21 cellular contexts compared by ENCODE assay signal in genomic region chr10:20988357-20988983, GRCh38.
"Had no signal": no experiment of that assay in that cellular context is flagged by ENCODE, and none has a peak within 500 bp of the region (broad histone marks: within the 10 kb centered on the region; RNA-seq: fewer than 3 reads in every experiment).

No MANE protein-coding gene starts in this region.

- H3K36me3 ChIP-seq: heart right ventricle, left ventricle myocardium inferior, tibial nerve had no signal

- H3K27ac ChIP-seq: heart right ventricle, left ventricle myocardium inferior, skin epidermis, tibial nerve had no signal

- DNase-seq: activated B cell treated with CpG ODN at 0.5 μM for 24 hours; activated CD4-positive, alpha-beta T cell treated with anti-CD3 and anti-CD28 coated beads for 36 hours; activated CD4-positive, alpha-beta T cell treated with anti-CD3 and anti-CD28 coated beads, Interleukin-2, amount 50 U/mL, for 48 hours; activated CD8-positive, alpha-beta memory T cell treated with anti-CD3 and anti-CD28 coated beads, Interleukin-2, amount 50 U/mL, for 48 hours; activated naive CD4-positive, alpha-beta T cell treated with Interleukin-2 at 50 U/mL for 16 hours; activated naive CD8-positive, alpha-beta T cell treated with anti-CD3 and anti-CD28 coated beads for 36 hours; activated T-cell treated with anti-CD3 and anti-CD28 coated beads, Interleukin-2, amount 50 U/mL, for 48 hours; cerebellar nuclear complex; cortex of kidney; heart right ventricle; kidney; left ventricle myocardium inferior; stimulated activated CD4-positive, alpha-beta T cell treated with anti-CD3 and anti-CD28 coated beads, Interleukin-1b, Interleukin-23, amount 100 ng/mL, for 48 hours; stimulated activated naive CD8-positive, alpha-beta T cell treated with anti-CD3 and anti-CD28 coated beads, Interleukin-15, amount 100 ng/mL, for 72 hours; T1000 had no signal

- H3K27me3 Mint-ChIP-seq: activated naive CD8-positive, alpha-beta T cell treated with anti-CD3 and anti-CD28 coated beads for 36 hours; progenitor cell of endocrine pancreas; stimulated activated naive CD8-positive, alpha-beta T cell treated with anti-CD3 and anti-CD28 coated beads, Interleukin-15, amount 100 ng/mL, for 72 hours had no signal

- H3K4me1 Mint-ChIP-seq: activated B cell treated with CpG ODN at 0.5 μM for 24 hours; activated CD4-positive, alpha-beta T cell treated with anti-CD3 and anti-CD28 coated beads for 36 hours; activated naive CD8-positive, alpha-beta T cell treated with anti-CD3 and anti-CD28 coated beads for 36 hours; memory B cell; stimulated activated naive CD8-positive, alpha-beta T cell treated with anti-CD3 and anti-CD28 coated beads, Interleukin-15, amount 100 ng/mL, for 72 hours had no signal

- H3K36me3 Mint-ChIP-seq: activated naive CD8-positive, alpha-beta T cell treated with anti-CD3 and anti-CD28 coated beads for 36 hours; memory B cell; natural killer cell treated with Interleukin-12 subunit alpha and Interleukin-12 subunit beta and Interleukin-15 and Interleukin-18, amount 100 ng/mL, for 72 hours had no signal

- H3K9me3 ChIP-seq: left ventricle myocardium inferior had no signal

- H3K27ac Mint-ChIP-seq: activated B cell treated with CpG ODN at 0.5 μM for 24 hours; activated CD4-positive, alpha-beta T cell treated with anti-CD3 and anti-CD28 coated beads for 36 hours; activated naive CD8-positive, alpha-beta T cell treated with anti-CD3 and anti-CD28 coated beads for 36 hours; memory B cell; natural killer cell treated with Interleukin-12 subunit alpha and Interleukin-12 subunit beta and Interleukin-15 and Interleukin-18, amount 100 ng/mL, for 72 hours; progenitor cell of endocrine pancreas; stimulated activated naive CD8-positive, alpha-beta T cell treated with anti-CD3 and anti-CD28 coated beads, Interleukin-15, amount 100 ng/mL, for 72 hours; T-helper 1 cell treated with Interleukin-12 subunit alpha and Interleukin-12 subunit beta and Interleukin-4 antibody, amounts not matched to agents 30 μg/mL and 1 μg/mL, for 36 hours had no signal

- H3K4me1 ChIP-seq: left ventricle myocardium inferior, tibial nerve had no signal

- H3K4me3 Mint-ChIP-seq: activated B cell treated with CpG ODN at 0.5 μM for 24 hours; activated CD4-positive, alpha-beta T cell treated with anti-CD3 and anti-CD28 coated beads for 36 hours; activated naive CD8-positive, alpha-beta T cell treated with anti-CD3 and anti-CD28 coated beads for 36 hours; memory B cell; natural killer cell treated with Interleukin-12 subunit alpha and Interleukin-12 subunit beta and Interleukin-15 and Interleukin-18, amount 100 ng/mL, for 72 hours; stimulated activated naive CD8-positive, alpha-beta T cell treated with anti-CD3 and anti-CD28 coated beads, Interleukin-15, amount 100 ng/mL, for 72 hours; T-helper 1 cell treated with Interleukin-12 subunit alpha and Interleukin-12 subunit beta and Interleukin-4 antibody, amounts not matched to agents 30 μg/mL and 1 μg/mL, for 36 hours had no signal

- ATAC-seq: activated CD4-positive, alpha-beta T cell treated with anti-CD3 and anti-CD28 coated beads for 36 hours; natural killer cell treated with Interleukin-12 subunit alpha and Interleukin-12 subunit beta and Interleukin-15 and Interleukin-18, amount 100 ng/mL, for 72 hours; stimulated activated naive CD8-positive, alpha-beta T cell treated with anti-CD3 and anti-CD28 coated beads, Interleukin-15, amount 100 ng/mL, for 72 hours had no signal

- H3K27me3 ChIP-seq: heart right ventricle, tibial nerve had no signal

- H3K4me3 ChIP-seq: heart right ventricle, left ventricle myocardium inferior, skin epidermis, tibial nerve had no signal

- H3K9me3 Mint-ChIP-seq: activated B cell treated with CpG ODN at 0.5 μM for 24 hours; natural killer cell treated with Interleukin-12 subunit alpha and Interleukin-12 subunit beta and Interleukin-15 and Interleukin-18, amount 100 ng/mL, for 72 hours; T-helper 1 cell treated with Interleukin-12 subunit alpha and Interleukin-12 subunit beta and Interleukin-4 antibody, amounts not matched to agents 30 μg/mL and 1 μg/mL, for 36 hours had no signal
